1 cellular context compared by ENCODE assay signal in the genomic region with DNA sequence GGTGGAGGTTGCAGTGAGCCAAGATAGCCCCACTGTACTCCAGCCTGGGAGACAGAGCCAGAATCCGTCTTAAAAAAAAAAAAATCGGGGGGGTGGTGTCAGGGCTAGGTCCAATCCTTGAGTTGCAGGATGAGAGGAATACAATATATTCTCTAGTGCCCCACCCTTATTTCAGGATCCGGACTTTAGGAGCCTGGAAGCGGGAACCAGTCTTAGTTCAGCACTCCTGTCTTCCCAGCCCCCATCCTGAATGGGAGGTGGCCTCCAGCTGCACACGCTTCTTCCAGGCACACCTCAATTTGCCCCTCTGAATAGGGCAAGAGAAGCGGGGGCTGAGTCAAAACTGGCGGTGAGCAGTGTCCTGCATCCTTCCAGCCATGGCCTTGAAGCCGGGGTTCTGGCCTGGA.
TF ChIP-seq lines count a peak whose summit lies in the region.

No MANE protein-coding gene starts in this region.

TF ChIP-seq in K562, 482 proteins besides CTCF, POLR2A, EP300 and RAD21:
- TF ChIP-seq, protein P1, sequence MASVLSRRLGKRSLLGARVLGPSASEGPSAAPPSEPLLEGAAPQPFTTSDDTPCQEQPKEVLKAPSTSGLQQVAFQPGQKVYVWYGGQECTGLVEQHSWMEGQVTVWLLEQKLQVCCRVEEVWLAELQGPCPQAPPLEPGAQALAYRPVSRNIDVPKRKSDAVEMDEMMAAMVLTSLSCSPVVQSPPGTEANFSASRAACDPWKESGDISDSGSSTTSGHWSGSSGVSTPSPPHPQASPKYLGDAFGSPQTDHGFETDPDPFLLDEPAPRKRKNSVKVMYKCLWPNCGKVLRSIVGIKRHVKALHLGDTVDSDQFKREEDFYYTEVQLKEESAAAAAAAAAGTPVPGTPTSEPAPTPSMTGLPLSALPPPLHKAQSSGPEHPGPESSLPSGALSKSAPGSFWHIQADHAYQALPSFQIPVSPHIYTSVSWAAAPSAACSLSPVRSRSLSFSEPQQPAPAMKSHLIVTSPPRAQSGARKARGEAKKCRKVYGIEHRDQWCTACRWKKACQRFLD (CRISPR knock-in tag; IDR thresholded peaks at IDR 0.05): peak; percentile 83; the same call in 1 of the 2 replicates
- no peak for TF ChIP-seq ZBTB17 (CRISPR knock-in tag; IDR thresholded peaks at IDR 0.05)
- TF ChIP-seq, protein P2, sequence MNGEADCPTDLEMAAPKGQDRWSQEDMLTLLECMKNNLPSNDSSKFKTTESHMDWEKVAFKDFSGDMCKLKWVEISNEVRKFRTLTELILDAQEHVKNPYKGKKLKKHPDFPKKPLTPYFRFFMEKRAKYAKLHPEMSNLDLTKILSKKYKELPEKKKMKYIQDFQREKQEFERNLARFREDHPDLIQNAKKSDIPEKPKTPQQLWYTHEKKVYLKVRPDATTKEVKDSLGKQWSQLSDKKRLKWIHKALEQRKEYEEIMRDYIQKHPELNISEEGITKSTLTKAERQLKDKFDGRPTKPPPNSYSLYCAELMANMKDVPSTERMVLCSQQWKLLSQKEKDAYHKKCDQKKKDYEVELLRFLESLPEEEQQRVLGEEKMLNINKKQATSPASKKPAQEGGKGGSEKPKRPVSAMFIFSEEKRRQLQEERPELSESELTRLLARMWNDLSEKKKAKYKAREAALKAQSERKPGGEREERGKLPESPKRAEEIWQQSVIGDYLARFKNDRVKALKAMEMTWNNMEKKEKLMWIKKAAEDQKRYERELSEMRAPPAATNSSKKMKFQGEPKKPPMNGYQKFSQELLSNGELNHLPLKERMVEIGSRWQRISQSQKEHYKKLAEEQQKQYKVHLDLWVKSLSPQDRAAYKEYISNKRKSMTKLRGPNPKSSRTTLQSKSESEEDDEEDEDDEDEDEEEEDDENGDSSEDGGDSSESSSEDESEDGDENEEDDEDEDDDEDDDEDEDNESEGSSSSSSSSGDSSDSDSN (IDR thresholded peaks at IDR 0.05; ENCODE audit: borderline replicate concordance in 1 of 2, low read depth in 2 of 2, low read length in 2 of 2): peak in 1 of 2 experiments; percentile 17; a peak in 1 of 4 replicates
- TF ChIP-seq SIN3A (IDR thresholded peaks at IDR 0.05; ENCODE audit: borderline replicate concordance in 2 of 2, control insufficient read depth in 1 of 2, low read depth in 2 of 2, low read length in 2 of 2): 0 out of 4 replicates have a peak, but pooled peaks of 1 of the 2 experiments have one; percentile 4
- no peak for TF ChIP-seq MYC (IDR thresholded peaks at IDR 0.05; ENCODE audit: low read depth, low read length)
- peak; percentile 59; the same call in 1 of the 2 replicates for TF ChIP-seq MYC (CRISPR knock-in tag; IDR thresholded peaks at IDR 0.05; ENCODE audit: borderline replicate concordance, low read depth)
- TF ChIP-seq NFYB (IDR thresholded peaks at IDR 0.05; ENCODE audit: extremely low read depth, insufficient read length): no peak
- no peak for TF ChIP-seq MEF2D (tag; conservative IDR thresholded peaks at IDR 0.05; ENCODE audit: low read depth)
- no peak for TF ChIP-seq SNRNP70 (optimal IDR thresholded peaks at IDR 0.05; ENCODE audit: low read depth, low read length)
